10 cellular contexts compared by ENCODE assay signal in the genomic region with DNA sequence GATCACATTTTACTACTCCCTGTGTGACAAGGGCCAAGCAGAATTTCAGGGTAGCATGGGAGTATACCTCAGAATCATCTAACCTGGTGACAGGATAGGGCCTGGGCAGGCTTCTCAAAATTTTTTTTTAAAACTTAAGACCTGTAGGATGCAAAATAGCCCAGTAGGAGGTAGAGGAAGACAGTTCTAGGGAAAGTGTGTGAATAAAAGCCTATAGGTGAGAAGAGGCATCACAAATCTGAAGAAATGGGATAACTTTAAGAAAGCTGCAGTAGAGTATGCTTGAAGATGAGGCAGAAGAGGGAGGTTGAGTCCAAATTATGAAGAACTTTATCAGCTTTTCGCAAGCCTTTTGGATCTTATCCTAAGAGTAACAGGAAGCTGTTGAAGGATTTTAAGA. TPM values are rescaled to one million over a fixed set of nuclear protein-coding genes. Genes with fewer than 3 reads are reported as not detected.
DNase-seq lines count a peak whose midpoint lies in the region; ATAC-seq and TF ChIP-seq lines count a peak whose summit lies in the region.
"Had no signal": no experiment of that assay in that cellular context is flagged by ENCODE, and none has a peak within 500 bp of the region (broad histone marks: within the 10 kb centered on the region; RNA-seq: fewer than 3 reads in every experiment).

No MANE protein-coding gene starts in this region.

- TF ChIP-seq CTCF in WTC11 (IDR thresholded peaks at IDR 0.05) (no peak), prostate gland (IDR thresholded peaks at IDR 0.05) (peak in 1 of 4 experiments; percentile 33)

- no peak overlapping the region for H3K27ac Mint-ChIP-seq in WTC11

- H3K36me3 ChIP-seq in mesendoderm (ENCODE audit: control insufficient read depth, insufficient read depth, low read length) (no peaks in the 10 kb centered on the region), prostate gland (no peaks in the 10 kb centered on the region)

- H3K9me3 ChIP-seq in prostate gland: no peaks in the 10 kb centered on the region

- no peak overlapping the region for H3K27ac ChIP-seq in mesendoderm (ENCODE audit: low read depth, low read length)
- H3K27ac ChIP-seq in prostate gland: no peak overlapping the region

- no peak overlapping the region for H3K23ac ChIP-seq in mesendoderm (ENCODE audit: low read length)

- H3K4me1 Mint-ChIP-seq in WTC11: peaks cover 9% of the 10 kb centered on the region

- peak overlapping the region; percentile 10 for H3K56ac ChIP-seq in mesendoderm (ENCODE audit: low read length)

- no peak overlapping the region for H2BK120ac ChIP-seq in mesendoderm (ENCODE audit: low read depth, low read length)

- H3K4me3 Mint-ChIP-seq in WTC11: no peak overlapping the region
- H3K4me3 Mint-ChIP-seq: IgD-negative memory B cell, immature natural killer cell had no signal

- H3K27me3 Mint-ChIP-seq in WTC11 (ENCODE audit: low read depth): no peaks in the 10 kb centered on the region
- H3K27me3 Mint-ChIP-seq: IgD-negative memory B cell had no signal

- no peak overlapping the region for H3K9ac ChIP-seq in mesendoderm (ENCODE audit: low read length)

- H3K4me1 ChIP-seq in mesendoderm (ENCODE audit: control insufficient read depth, low read depth, low read length): peaks cover 2% of the 10 kb centered on the region
- no peaks in the 10 kb centered on the region for H3K4me1 ChIP-seq in prostate gland (replicated peaks)

- TF ChIP-seq POLR2A in prostate gland (IDR thresholded peaks at IDR 0.05): no peak

- no peak overlapping the region for H4K5ac ChIP-seq in mesendoderm (ENCODE audit: low read length)

- ATAC-seq in WTC11: peak; percentile 85
- no peak for ATAC-seq in HG02840 (IDR thresholded peaks at IDR 0.05; ENCODE audit: low FRiP score, unreplicated experiment)

- H3K27me3 ChIP-seq in mesendoderm (ENCODE audit: insufficient read depth, low read length, poor library complexity) (no peaks in the 10 kb centered on the region), prostate gland (replicated peaks; ENCODE audit: insufficient read depth) (no peaks in the 10 kb centered on the region)

- H2BK5ac ChIP-seq in mesendoderm (ENCODE audit: low read length): no peak overlapping the region

- H3K4ac ChIP-seq in mesendoderm (ENCODE audit: low read depth, low read length): no peak overlapping the region

- H2AK5ac ChIP-seq in mesendoderm (ENCODE audit: low read length): no peak overlapping the region

- POLR2A ChIA-PET in WTC11 (lab: Charles Lee): no interaction called here

- H3K4me2 ChIP-seq in mesendoderm (ENCODE audit: low read length): no peak overlapping the region

- CTCF ChIA-PET in WTC11 (lab: Charles Lee): interaction anchor here (0.7 to 1.8 kb wide), 7 partner anchors 9 to 213 kb away, joined by 3 to 8 read pairs (median 3); no protein-coding TSS in a partner anchor

- no CpG with 5 or more reads among the region's 1 CpG for WGBS in mesendoderm (ENCODE audit: extremely low coverage, insufficient coverage, low lambda C conversion rate)
- WGBS in prostate gland: 90% methylated on average over 1 of the region's 1 CpG

- no peak overlapping the region for H2BK15ac ChIP-seq in mesendoderm (replicated peaks; ENCODE audit: low read depth)

- no peaks in the 10 kb centered on the region for H3K79me1 ChIP-seq in mesendoderm (ENCODE audit: low read length)

- H3K79me2 ChIP-seq in mesendoderm (ENCODE audit: control insufficient read depth, insufficient read depth, low read length): no peaks in the 10 kb centered on the region

- intact Hi-C loops in prostate gland (cut with DNase I): no loop called here

- H3K4me3 ChIP-seq in mesendoderm (ENCODE audit: low read length) (no peak overlapping the region), prostate gland (no peak overlapping the region)

- peaks cover 8% of the 10 kb centered on the region; the same call in 1 of the 2 replicates for H3K36me3 Mint-ChIP-seq in WTC11

- no peak overlapping the region for H3K18ac ChIP-seq in mesendoderm (ENCODE audit: low read length)

- DNase-seq in NCI-H82 (lab: John Stamatoyannopoulos, UW): peak; percentile 14
- DNase-seq in NCI-H82 treated with DMSO at 0.1 percent for 48 hours (lab: John Stamatoyannopoulos, UW; ENCODE audit: unreplicated experiment): no peak
- DNase-seq in HuH-7 (ENCODE audit: low spot score): peak; percentile 10
- DNase-seq in WTC11 (ENCODE audit: low spot score): no peak
- DNase-seq in mesendoderm: peak; percentile 64
- no peak for DNase-seq in prostate gland (ENCODE audit: low spot score)
- DNase-seq in NCI-H774 (lab: John Stamatoyannopoulos, UW): no peak

- H4K8ac ChIP-seq in mesendoderm (ENCODE audit: low read depth, low read length): no peak overlapping the region

- peaks cover 6% of the 10 kb centered on the region for H3K9me3 Mint-ChIP-seq in WTC11
- H3K9me3 Mint-ChIP-seq: IgD-negative memory B cell had no signal

TF ChIP-seq in WTC11, 78 proteins besides CTCF, POLR2A, EP300 and RAD21:
- TF ChIP-seq ARID4B (CRISPR knock-in tag; IDR thresholded peaks at IDR 0.05; ENCODE audit: borderline replicate concordance) (no peak), GRHL2 (CRISPR knock-in tag; IDR thresholded peaks at IDR 0.05; ENCODE audit: insufficient replicate concordance, severe bottlenecking) (no peak), SMAD3 (CRISPR knock-in tag; IDR thresholded peaks at IDR 0.05; ENCODE audit: borderline replicate concordance) (no peak), NFE2L1 (CRISPR knock-in tag; IDR thresholded peaks at IDR 0.05) (no peak), HMGXB4 (CRISPR knock-in tag; IDR thresholded peaks at IDR 0.05) (no peak), PREB (CRISPR knock-in tag; IDR thresholded peaks at IDR 0.05; ENCODE audit: borderline replicate concordance) (no peak)

RNA-seq across cellular contexts. Expression of gene CNTRL, which starts 32.3 kb away (rescaled TPM):
- 13.2 to 14.2 TPM (median 13.3 TPM) in 3 replicates for total RNA-seq in WTC11 (2021)
- 8.6 TPM for polyA plus RNA-seq in mesendoderm (2013, experiment 1 of 2)
- 8.8 TPM for polyA plus RNA-seq in mesendoderm (2013, experiment 2 of 2)
- total RNA-seq in prostate gland: 10 to 100 TPM; 10.3 to 21.9 TPM

RNA-seq across cellular contexts. Expression of gene C5, which starts 57.0 kb away (rescaled TPM):
- total RNA-seq in WTC11 (2021) (0.57 to 0.71 TPM (median 0.62 TPM) in 3 replicates), prostate gland (10 to 100 TPM in 1 of 2 donors, 1 to 10 TPM in 1; 3.5 to 11.1 TPM)
- polyA plus RNA-seq in mesendoderm (2013, experiment 1 of 2): 0.15 TPM
- 0.08 TPM for polyA plus RNA-seq in mesendoderm (2013, experiment 2 of 2)

Comparison
In these comparisons a context has a peak if more than half of its experiments do, and no peak if none do; other contexts are left out.
1. DNase-seq: peak in NCI-H82 (single experiment), HuH-7 (single experiment) and mesendoderm (single experiment); none in NCI-H82 treated with DMSO at 0.1 percent for 48 hours (single experiment), WTC11 (single experiment), prostate gland (single experiment) and NCI-H774 (single experiment).